1 cellular context compared by ENCODE assay signal in the genomic region with DNA sequence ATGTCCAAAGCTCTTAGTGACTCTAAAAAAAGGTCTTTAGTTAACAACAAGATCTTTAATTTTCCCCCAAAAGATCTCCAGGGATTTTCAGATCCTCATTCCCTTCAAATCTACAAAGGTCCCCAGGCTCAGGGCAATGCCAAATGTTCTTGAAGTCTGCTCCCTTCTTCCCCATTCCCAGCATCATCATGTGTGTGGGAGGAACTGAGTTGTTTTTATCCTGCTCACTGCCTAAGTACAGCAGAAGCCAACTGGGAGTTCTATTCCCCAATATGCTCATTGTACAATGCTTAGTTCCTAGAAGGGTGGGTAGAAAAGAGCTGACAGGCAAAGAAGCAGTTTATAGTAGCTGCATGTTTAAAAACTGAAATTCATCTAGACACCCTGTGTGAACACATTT.
TF ChIP-seq lines count a peak whose summit lies in the region.

No MANE protein-coding gene starts in this region.

TF ChIP-seq in K562, 482 proteins besides CTCF, POLR2A, EP300 and RAD21 (continued from another document):
- TF ChIP-seq, protein P1, sequence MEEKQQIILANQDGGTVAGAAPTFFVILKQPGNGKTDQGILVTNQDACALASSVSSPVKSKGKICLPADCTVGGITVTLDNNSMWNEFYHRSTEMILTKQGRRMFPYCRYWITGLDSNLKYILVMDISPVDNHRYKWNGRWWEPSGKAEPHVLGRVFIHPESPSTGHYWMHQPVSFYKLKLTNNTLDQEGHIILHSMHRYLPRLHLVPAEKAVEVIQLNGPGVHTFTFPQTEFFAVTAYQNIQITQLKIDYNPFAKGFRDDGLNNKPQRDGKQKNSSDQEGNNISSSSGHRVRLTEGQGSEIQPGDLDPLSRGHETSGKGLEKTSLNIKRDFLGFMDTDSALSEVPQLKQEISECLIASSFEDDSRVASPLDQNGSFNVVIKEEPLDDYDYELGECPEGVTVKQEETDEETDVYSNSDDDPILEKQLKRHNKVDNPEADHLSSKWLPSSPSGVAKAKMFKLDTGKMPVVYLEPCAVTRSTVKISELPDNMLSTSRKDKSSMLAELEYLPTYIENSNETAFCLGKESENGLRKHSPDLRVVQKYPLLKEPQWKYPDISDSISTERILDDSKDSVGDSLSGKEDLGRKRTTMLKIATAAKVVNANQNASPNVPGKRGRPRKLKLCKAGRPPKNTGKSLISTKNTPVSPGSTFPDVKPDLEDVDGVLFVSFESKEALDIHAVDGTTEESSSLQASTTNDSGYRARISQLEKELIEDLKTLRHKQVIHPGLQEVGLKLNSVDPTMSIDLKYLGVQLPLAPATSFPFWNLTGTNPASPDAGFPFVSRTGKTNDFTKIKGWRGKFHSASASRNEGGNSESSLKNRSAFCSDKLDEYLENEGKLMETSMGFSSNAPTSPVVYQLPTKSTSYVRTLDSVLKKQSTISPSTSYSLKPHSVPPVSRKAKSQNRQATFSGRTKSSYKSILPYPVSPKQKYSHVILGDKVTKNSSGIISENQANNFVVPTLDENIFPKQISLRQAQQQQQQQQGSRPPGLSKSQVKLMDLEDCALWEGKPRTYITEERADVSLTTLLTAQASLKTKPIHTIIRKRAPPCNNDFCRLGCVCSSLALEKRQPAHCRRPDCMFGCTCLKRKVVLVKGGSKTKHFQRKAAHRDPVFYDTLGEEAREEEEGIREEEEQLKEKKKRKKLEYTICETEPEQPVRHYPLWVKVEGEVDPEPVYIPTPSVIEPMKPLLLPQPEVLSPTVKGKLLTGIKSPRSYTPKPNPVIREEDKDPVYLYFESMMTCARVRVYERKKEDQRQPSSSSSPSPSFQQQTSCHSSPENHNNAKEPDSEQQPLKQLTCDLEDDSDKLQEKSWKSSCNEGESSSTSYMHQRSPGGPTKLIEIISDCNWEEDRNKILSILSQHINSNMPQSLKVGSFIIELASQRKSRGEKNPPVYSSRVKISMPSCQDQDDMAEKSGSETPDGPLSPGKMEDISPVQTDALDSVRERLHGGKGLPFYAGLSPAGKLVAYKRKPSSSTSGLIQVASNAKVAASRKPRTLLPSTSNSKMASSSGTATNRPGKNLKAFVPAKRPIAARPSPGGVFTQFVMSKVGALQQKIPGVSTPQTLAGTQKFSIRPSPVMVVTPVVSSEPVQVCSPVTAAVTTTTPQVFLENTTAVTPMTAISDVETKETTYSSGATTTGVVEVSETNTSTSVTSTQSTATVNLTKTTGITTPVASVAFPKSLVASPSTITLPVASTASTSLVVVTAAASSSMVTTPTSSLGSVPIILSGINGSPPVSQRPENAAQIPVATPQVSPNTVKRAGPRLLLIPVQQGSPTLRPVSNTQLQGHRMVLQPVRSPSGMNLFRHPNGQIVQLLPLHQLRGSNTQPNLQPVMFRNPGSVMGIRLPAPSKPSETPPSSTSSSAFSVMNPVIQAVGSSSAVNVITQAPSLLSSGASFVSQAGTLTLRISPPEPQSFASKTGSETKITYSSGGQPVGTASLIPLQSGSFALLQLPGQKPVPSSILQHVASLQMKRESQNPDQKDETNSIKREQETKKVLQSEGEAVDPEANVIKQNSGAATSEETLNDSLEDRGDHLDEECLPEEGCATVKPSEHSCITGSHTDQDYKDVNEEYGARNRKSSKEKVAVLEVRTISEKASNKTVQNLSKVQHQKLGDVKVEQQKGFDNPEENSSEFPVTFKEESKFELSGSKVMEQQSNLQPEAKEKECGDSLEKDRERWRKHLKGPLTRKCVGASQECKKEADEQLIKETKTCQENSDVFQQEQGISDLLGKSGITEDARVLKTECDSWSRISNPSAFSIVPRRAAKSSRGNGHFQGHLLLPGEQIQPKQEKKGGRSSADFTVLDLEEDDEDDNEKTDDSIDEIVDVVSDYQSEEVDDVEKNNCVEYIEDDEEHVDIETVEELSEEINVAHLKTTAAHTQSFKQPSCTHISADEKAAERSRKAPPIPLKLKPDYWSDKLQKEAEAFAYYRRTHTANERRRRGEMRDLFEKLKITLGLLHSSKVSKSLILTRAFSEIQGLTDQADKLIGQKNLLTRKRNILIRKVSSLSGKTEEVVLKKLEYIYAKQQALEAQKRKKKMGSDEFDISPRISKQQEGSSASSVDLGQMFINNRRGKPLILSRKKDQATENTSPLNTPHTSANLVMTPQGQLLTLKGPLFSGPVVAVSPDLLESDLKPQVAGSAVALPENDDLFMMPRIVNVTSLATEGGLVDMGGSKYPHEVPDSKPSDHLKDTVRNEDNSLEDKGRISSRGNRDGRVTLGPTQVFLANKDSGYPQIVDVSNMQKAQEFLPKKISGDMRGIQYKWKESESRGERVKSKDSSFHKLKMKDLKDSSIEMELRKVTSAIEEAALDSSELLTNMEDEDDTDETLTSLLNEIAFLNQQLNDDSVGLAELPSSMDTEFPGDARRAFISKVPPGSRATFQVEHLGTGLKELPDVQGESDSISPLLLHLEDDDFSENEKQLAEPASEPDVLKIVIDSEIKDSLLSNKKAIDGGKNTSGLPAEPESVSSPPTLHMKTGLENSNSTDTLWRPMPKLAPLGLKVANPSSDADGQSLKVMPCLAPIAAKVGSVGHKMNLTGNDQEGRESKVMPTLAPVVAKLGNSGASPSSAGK (IDR thresholded peaks at IDR 0.05) = no peak
- TF ChIP-seq PTRF (tag; IDR thresholded peaks at IDR 0.05) = no peak
- no peak for TF ChIP-seq ZNF780A (CRISPR knock-in tag; IDR thresholded peaks at IDR 0.05)
- no peak for TF ChIP-seq ZNF280B (CRISPR knock-in tag; IDR thresholded peaks at IDR 0.05)
- no peak for TF ChIP-seq ZNF507 (tag; conservative IDR thresholded peaks at IDR 0.05)
- TF ChIP-seq POLR2G (IDR thresholded peaks at IDR 0.05; ENCODE audit: low read depth, low read length) = no peak
- no peak for TF ChIP-seq TRIM24 (IDR thresholded peaks at IDR 0.05)
- no peak for TF ChIP-seq NR2C2 (CRISPR knock-in tag; IDR thresholded peaks at IDR 0.05)
- no peak for TF ChIP-seq NR2C2 (tag; IDR thresholded peaks at IDR 0.05)
- TF ChIP-seq POLR2AphosphoS2 (IDR thresholded peaks at IDR 0.05; ENCODE audit: low read length) = no peak
